ENCODE assay signal across 7 cellular contexts in genomic region chr1:74740307-74740706, GRCh38. TPM values are rescaled to one million over a fixed set of nuclear protein-coding genes. Genes with fewer than 3 reads are reported as not detected.
A peak's percentile ranks its signal among the peaks of the same experiment; 100 is the strongest.
DNase-seq lines count a peak whose midpoint lies in the region; ATAC-seq, FAIRE-seq and TF ChIP-seq lines count a peak whose summit lies in the region.
"Not testable (repeated sequence)": the region's sequence is repeated elsewhere in the genome, so short reads cannot be mapped to it uniquely, and the experiment has no call there.

No MANE protein-coding gene starts in this region.

- POLR2A ChIA-PET in A549 (lab: Yijun Ruan, JAX); HepG2 (lab: Yijun Ruan, JAX): not testable (repeated sequence)
- POLR2A ChIA-PET in K562 (lab: Yijun Ruan, JAX), result interaction anchor here (0.7 kb wide), 1 partner anchor 395 kb away, joined by 3 read pairs; no protein-coding TSS in a partner anchor

- in situ Hi-C loops in K562 (cut with MboI); HepG2 (cut with HindIII; ENCODE audit: extremely low pct_ligation_motif_present, low pct_unique_long_range_greater_than_20kb): not testable (repeated sequence)

- TF ChIP-seq RAD21 in A549 (conservative IDR thresholded peaks at IDR 0.05 in 1 of 2, IDR thresholded peaks at IDR 0.05 in 1 of 2); K562 (CRISPR knock-in tag; conservative IDR thresholded peaks at IDR 0.05 in 1 of 2, IDR thresholded peaks at IDR 0.05 in 1 of 2); HepG2 (CRISPR knock-in tag; IDR thresholded peaks at IDR 0.05): not testable (repeated sequence)

- H2AFZ ChIP-seq in K562 (ENCODE audit: low read depth, low read length); HepG2 (ENCODE audit: low read length): not testable (repeated sequence)

- not testable (repeated sequence) for H3K27ac Mint-ChIP-seq in endothelial cell (ENCODE audit: unreplicated experiment)

- H4K20me1 ChIP-seq in K562 (replicated peaks; ENCODE audit: control insufficient read depth, insufficient read depth, low read length); HepG2 (ENCODE audit: insufficient read depth, low read length): not testable (repeated sequence)

- TF ChIP-seq POLR2A in A549 (IDR thresholded peaks at IDR 0.05; ENCODE audit: low read length); K562 (conservative IDR thresholded peaks at IDR 0.05); erythroblast (IDR thresholded peaks at IDR 0.05; ENCODE audit: low read length); HepG2 (IDR thresholded peaks at IDR 0.05; ENCODE audit: insufficient read depth in 1 of 2, low read depth in 2 of 2, low read length in 2 of 2): not testable (repeated sequence)

- TF ChIP-seq CTCF in A549 (IDR thresholded peaks at IDR 0.05); K562 (IDR thresholded peaks at IDR 0.05 in 2 of 3, conservative IDR thresholded peaks at IDR 0.05 in 1 of 3; ENCODE audit: insufficient read depth in 2 of 3, low read depth in 1 of 3, low read length in 3 of 3); endothelial cell (IDR thresholded peaks at IDR 0.05; ENCODE audit: unreplicated experiment); HepG2 (CRISPR knock-in tag; IDR thresholded peaks at IDR 0.05): not testable (repeated sequence)

- CTCF ChIA-PET in A549 (lab: Yijun Ruan, JAX); K562 (lab: Yijun Ruan, JAX; ENCODE audit: low intra/inter-chr PET ratio); HepG2 (lab: Yijun Ruan, JAX; ENCODE audit: low intra/inter-chr PET ratio, low total read pairs): not testable (repeated sequence)

- intact Hi-C loops in K562 (cut with micrococcal nuclease); HepG2 (cut with micrococcal nuclease; ENCODE audit: unreplicated experiment): not testable (repeated sequence)

- not testable (repeated sequence) for H3K9me1 ChIP-seq in K562 (ENCODE audit: control insufficient read depth, insufficient read depth, low read length)

- H3K4me1 Mint-ChIP-seq in endothelial cell (ENCODE audit: unreplicated experiment), result not testable (repeated sequence)

- not testable (repeated sequence) for H3K79me2 ChIP-seq in K562 (ENCODE audit: control insufficient read depth, insufficient read depth, low read length); HepG2 (ENCODE audit: insufficient read depth, low read length)

- H3K4me2 ChIP-seq in A549; K562 (ENCODE audit: insufficient read depth, low read length); HepG2 (ENCODE audit: low read depth, low read length): not testable (repeated sequence)

- H3K4me3 Mint-ChIP-seq in endothelial cell (ENCODE audit: unreplicated experiment), result peak overlapping the region; percentile 72

- H3K9me3 ChIP-seq in A549; K562 (replicated peaks; ENCODE audit: control insufficient read depth, insufficient read depth, low read depth, low read length); HepG2 (ENCODE audit: low read length): not testable (repeated sequence)

- not testable (repeated sequence) for FAIRE-seq in A549 (lab: Jason Lieb, UNC); K562 (lab: Jason Lieb, UNC); HepG2 (lab: Jason Lieb, UNC)

- H3K36me3 Mint-ChIP-seq in endothelial cell (ENCODE audit: low read depth, unreplicated experiment), result peaks cover 55% of the 10 kb centered on the region

- not testable (repeated sequence) for H3K4me3 ChIP-seq in A549; K562; HepG2 (replicated peaks in 1 of 3; ENCODE audit: insufficient read depth in 1 of 3, low read depth in 2 of 3, low read length in 3 of 3)

- H3K27me3 Mint-ChIP-seq in endothelial cell (ENCODE audit: unreplicated experiment), result not testable (repeated sequence)

- DNase-seq in A549 (ENCODE audit: low read depth in 1 of 2, low spot score in 1 of 2); K562 (ENCODE audit: extremely low read depth in 1 of 4, low spot score in 3 of 4); endothelial cell (ENCODE audit: low spot score); HepG2 (ENCODE audit: low spot score): not testable (repeated sequence)
- DNase-seq in NAMALWA (ENCODE audit: low spot score) (peak; percentile 9), erythroblast (lab: John Stamatoyannopoulos, UW) (peak; percentile 5 to 13)

- not testable (repeated sequence) for H3K4me1 ChIP-seq in A549; K562 (replicated peaks in 1 of 2; ENCODE audit: control insufficient read depth in 2 of 2, insufficient read depth in 2 of 2, low read length in 2 of 2)
- peaks cover 15% of the 10 kb centered on the region for H3K4me1 ChIP-seq in HepG2 (ENCODE audit: insufficient read depth, low read length)

- BruUV-seq in K562 (replicated peaks; lab: Mats Ljungman, UMichigan); HepG2 (replicated peaks; lab: Mats Ljungman, UMichigan): not testable (repeated sequence)

- H3K36me3 ChIP-seq in K562 (ENCODE audit: control insufficient read depth, insufficient read depth, low read length) (peaks cover 84% of the 10 kb centered on the region), HepG2 (replicated peaks in 1 of 2; ENCODE audit: control insufficient read depth in 1 of 2, insufficient read depth in 2 of 2, low read length in 2 of 2) (peaks cover 22 to 51% of the 10 kb centered on the region in 2 experiments; a peak in 4 of 5 replicates)

- not testable (repeated sequence) for TF ChIP-seq EP300 in A549 (IDR thresholded peaks at IDR 0.05); K562 (IDR thresholded peaks at IDR 0.05; ENCODE audit: low read length); HepG2 (IDR thresholded peaks at IDR 0.05; ENCODE audit: low read depth in 2 of 2, low read length in 2 of 2); HepG2 (CRISPR knock-in tag; IDR thresholded peaks at IDR 0.05; ENCODE audit: borderline replicate concordance)

- WGBS in A549 (ENCODE audit: missing lambda C conversion rate), result 92% methylated on average over 7 of the region's 7 CpGs
- 98% methylated on average over 5 of the region's 7 CpGs for WGBS in K562 (ENCODE audit: insufficient coverage, low coverage, missing lambda C conversion rate)
- 86% methylated on average over 7 of the region's 7 CpGs for WGBS in HepG2 (ENCODE audit: low lambda C conversion rate)

- H3K9ac ChIP-seq in K562 (ENCODE audit: insufficient read depth in 1 of 2, low read depth in 2 of 2, low read length in 2 of 2); HepG2 (ENCODE audit: insufficient read depth, low read depth, low read length): not testable (repeated sequence)

- not testable (repeated sequence) for H3K27me3 ChIP-seq in K562 (ENCODE audit: control insufficient read depth in 2 of 2, insufficient read depth in 2 of 2, low read length in 2 of 2); HepG2 (ENCODE audit: control insufficient read depth in 1 of 2, insufficient read depth in 2 of 2, low read length in 2 of 2)

- not testable (repeated sequence) for H3K27ac ChIP-seq in A549; K562 (ENCODE audit: extremely low read depth, low read depth, low read length); HepG2 (ENCODE audit: extremely low read length, insufficient read depth, low read length)

- not testable (repeated sequence) for ATAC-seq in A549, K562, HepG2
- ATAC-seq in HG03442 (IDR thresholded peaks at IDR 0.05; ENCODE audit: unreplicated experiment), result peak; percentile 50

- not testable (repeated sequence) for H3K9me3 Mint-ChIP-seq in endothelial cell (ENCODE audit: unreplicated experiment)

RNA-seq across cellular contexts. Expression of gene TYW3, which starts 7.4 kb away (rescaled TPM):
- 23.2 and 33.1 TPM in 2 replicates for polyA plus RNA-seq in A549 (2011; rRNA removed)
- polyA plus RNA-seq in A549 (2012; cell fraction: cytosol; rRNA removed), result 6.4 and 7.4 TPM in 2 replicates
- 2.9 and 4.4 TPM in 2 replicates for polyA plus RNA-seq in A549 (2012; cell fraction: nucleus; rRNA removed)
- 16.4 to 18.4 TPM (median 17.1 TPM) in 3 replicates for polyA plus RNA-seq in A549 (2017; fragmentation: RNase III; extraction: RNeasy Plus Mini Kit Qiagen cat#74134 plus additional on column Dnase treatment)
- polyA minus RNA-seq in A549 (2011; rRNA and poly(A)+ RNA removed), result 8.4 and 10.1 TPM in 2 replicates
- 8.0 and 17.6 TPM in 2 replicates for total RNA-seq in K562 (2011; cell fraction: chromatin; rRNA removed; ENCODE audit: low replicate concordance)
- total RNA-seq in K562 (2011; cell fraction: nucleolus; rRNA removed), result 7.9 and 8.3 TPM in 2 replicates
- total RNA-seq in K562 (2011; cell fraction: nucleoplasm; rRNA removed), result 18.1 and 20.8 TPM in 2 replicates
- 22.0 and 25.3 TPM in 2 replicates for total RNA-seq in K562 (2014; rRNA removed)
- total RNA-seq in K562 (2014; rRNA removed; fragmentation: Illumina TruSeq; extraction: Trizol), result 48.5 and 53.2 TPM in 2 replicates
- 42.7 and 47.4 TPM in 2 replicates for total RNA-seq in K562 (2015; rRNA removed; fragmentation: Illumina TruSeq; extraction: Trizol)
- 32.2 and 33.9 TPM in 2 replicates for total RNA-seq in K562 (2021)
- polyA plus RNA-seq in K562 (2011; rRNA removed), result 27.4 and 36.5 TPM in 2 replicates
- polyA plus RNA-seq in K562 (2011; cell fraction: cytosol; rRNA removed), result 7.9 and 16.7 TPM in 2 replicates
- polyA plus RNA-seq in K562 (2011; cell fraction: nucleus; rRNA removed), result 9.5 and 13.1 TPM in 2 replicates
- polyA plus RNA-seq in K562 (2012), result 19.1 and 26.1 TPM in 2 replicates
- 44.1 and 54.0 TPM in 2 replicates for polyA plus RNA-seq in K562 (2014; fragmentation: Illumina TruSeq; extraction: Trizol)
- 10 to 100 TPM; 41.1 to 43.3 TPM for polyA plus RNA-seq in K562 (2014; fragmentation: Nextera tagmentation; extraction: Ambion mirVana)
- polyA plus RNA-seq in K562 (2014; rRNA removed), result 26.1 and 27.6 TPM in 2 replicates
- 31.7 and 38.5 TPM in 2 replicates for polyA minus RNA-seq in K562 (2011; rRNA and poly(A)+ RNA removed)
- polyA minus RNA-seq in K562 (2011; cell fraction: cytosol; rRNA and poly(A)+ RNA removed), result 12.2 and 13.8 TPM in 2 replicates
- 16.7 and 18.3 TPM in 2 replicates for polyA minus RNA-seq in K562 (2011; cell fraction: nucleus; rRNA and poly(A)+ RNA removed)
- 14.8 TPM for total RNA-seq in endothelial cell (ENCODE audit: unreplicated experiment)
- 45.8 and 77.2 TPM in 2 replicates for total RNA-seq in HepG2 (2016; rRNA removed; fragmentation: Illumina TruSeq; extraction: Trizol)
- 20.0 and 24.3 TPM in 2 replicates for total RNA-seq in HepG2 (2016; cell fraction: cytosol; rRNA removed; fragmentation: Illumina TruSeq; extraction: Trizol; ENCODE audit: low read depth)
- 48.2 and 77.6 TPM in 2 replicates for total RNA-seq in HepG2 (2016; cell fraction: insoluble cytoplasmic fraction; rRNA removed; fragmentation: Illumina TruSeq; extraction: Trizol)
- 55.2 and 64.7 TPM in 2 replicates for total RNA-seq in HepG2 (2016; cell fraction: membrane; rRNA removed; fragmentation: Illumina TruSeq; extraction: Trizol)
- total RNA-seq in HepG2 (2016; cell fraction: nucleus; rRNA removed; fragmentation: Illumina TruSeq; extraction: Trizol), result 23.1 and 25.9 TPM in 2 replicates
- polyA plus RNA-seq in HepG2 (2011; rRNA removed), result 11.7 and 17.6 TPM in 2 replicates
- 7.5 and 11.1 TPM in 2 replicates for polyA plus RNA-seq in HepG2 (2011; cell fraction: cytosol; rRNA removed)
- polyA plus RNA-seq in HepG2 (2011; cell fraction: nucleus; rRNA removed), result 5.8 and 6.9 TPM in 2 replicates
- 18.2 and 30.2 TPM in 2 replicates for polyA plus RNA-seq in HepG2 (2012)
- polyA plus RNA-seq in HepG2 (2016; cell fraction: cytosol; fragmentation: Illumina TruSeq; extraction: Trizol; ENCODE audit: low read depth), result 45.2 and 48.7 TPM in 2 replicates
- 88.2 and 89.8 TPM in 2 replicates for polyA plus RNA-seq in HepG2 (2016; cell fraction: insoluble cytoplasmic fraction; fragmentation: Illumina TruSeq; extraction: Trizol; ENCODE audit: low read depth)
- polyA plus RNA-seq in HepG2 (2016; cell fraction: membrane; fragmentation: Illumina TruSeq; extraction: Trizol; ENCODE audit: low read depth), result 62.5 and 75.3 TPM in 2 replicates
- polyA plus RNA-seq in HepG2 (2016; cell fraction: nucleus; fragmentation: Illumina TruSeq; extraction: Trizol; ENCODE audit: insufficient read depth, low read depth), result 41.1 and 43.4 TPM in 2 replicates
- polyA minus RNA-seq in HepG2 (2011; rRNA and poly(A)+ RNA removed; ENCODE audit: low replicate concordance), result 7.4 and 14.2 TPM in 2 replicates
- 8.8 and 10.0 TPM in 2 replicates for polyA minus RNA-seq in HepG2 (2011; cell fraction: cytosol; rRNA and poly(A)+ RNA removed)
- polyA minus RNA-seq in HepG2 (2011; cell fraction: nucleus; rRNA and poly(A)+ RNA removed), result 29.8 and 29.9 TPM in 2 replicates

RNA-seq across cellular contexts. Expression of gene CRYZ, which starts 7.5 kb away (rescaled TPM):
- 151 and 159 TPM in 2 replicates for polyA plus RNA-seq in A549 (2011; rRNA removed)
- polyA plus RNA-seq in A549 (2012; cell fraction: cytosol; rRNA removed), result 37.5 and 41.6 TPM in 2 replicates
- 19.2 and 26.5 TPM in 2 replicates for polyA plus RNA-seq in A549 (2012; cell fraction: nucleus; rRNA removed)
- polyA plus RNA-seq in A549 (2017; fragmentation: RNase III; extraction: RNeasy Plus Mini Kit Qiagen cat#74134 plus additional on column Dnase treatment), result 92.6 to 99.1 TPM (median 92.8 TPM) in 3 replicates
- polyA minus RNA-seq in A549 (2011; rRNA and poly(A)+ RNA removed), result 29.5 and 37.2 TPM in 2 replicates
- 9.2 and 18.2 TPM in 2 replicates for total RNA-seq in K562 (2011; cell fraction: chromatin; rRNA removed; ENCODE audit: low replicate concordance)
- 5.3 and 7.0 TPM in 2 replicates for total RNA-seq in K562 (2011; cell fraction: nucleolus; rRNA removed)
- total RNA-seq in K562 (2011; cell fraction: nucleoplasm; rRNA removed), result 10.9 and 17.2 TPM in 2 replicates
- 51.7 and 55.5 TPM in 2 replicates for total RNA-seq in K562 (2014; rRNA removed)
- 81.4 and 90.4 TPM in 2 replicates for total RNA-seq in K562 (2014; rRNA removed; fragmentation: Illumina TruSeq; extraction: Trizol)
- total RNA-seq in K562 (2015; rRNA removed; fragmentation: Illumina TruSeq; extraction: Trizol), result 63.8 and 65.6 TPM in 2 replicates
- 64.2 and 64.7 TPM in 2 replicates for total RNA-seq in K562 (2021)
- 81.2 and 115 TPM in 2 replicates for polyA plus RNA-seq in K562 (2011; rRNA removed)
- 28.9 and 50.1 TPM in 2 replicates for polyA plus RNA-seq in K562 (2011; cell fraction: cytosol; rRNA removed)
- polyA plus RNA-seq in K562 (2011; cell fraction: nucleus; rRNA removed), result 19.1 and 29.4 TPM in 2 replicates
- polyA plus RNA-seq in K562 (2012), result 44.5 and 54.7 TPM in 2 replicates
- polyA plus RNA-seq in K562 (2014; fragmentation: Illumina TruSeq; extraction: Trizol), result 72.1 and 89.9 TPM in 2 replicates
- 100 to 1,000 TPM; 153 to 179 TPM for polyA plus RNA-seq in K562 (2014; fragmentation: Nextera tagmentation; extraction: Ambion mirVana)
- polyA plus RNA-seq in K562 (2014; rRNA removed), result 69.3 and 71.2 TPM in 2 replicates
- polyA minus RNA-seq in K562 (2011; rRNA and poly(A)+ RNA removed), result 68.2 and 77.3 TPM in 2 replicates
- 9.1 and 24.0 TPM in 2 replicates for polyA minus RNA-seq in K562 (2011; cell fraction: cytosol; rRNA and poly(A)+ RNA removed)
- polyA minus RNA-seq in K562 (2011; cell fraction: nucleus; rRNA and poly(A)+ RNA removed), result 5.3 and 10.6 TPM in 2 replicates
- 31.7 TPM for total RNA-seq in endothelial cell (ENCODE audit: unreplicated experiment)
- 115 and 203 TPM in 2 replicates for total RNA-seq in HepG2 (2016; rRNA removed; fragmentation: Illumina TruSeq; extraction: Trizol)
- total RNA-seq in HepG2 (2016; cell fraction: cytosol; rRNA removed; fragmentation: Illumina TruSeq; extraction: Trizol; ENCODE audit: low read depth), result 11.6 and 13.0 TPM in 2 replicates
- 115 and 198 TPM in 2 replicates for total RNA-seq in HepG2 (2016; cell fraction: insoluble cytoplasmic fraction; rRNA removed; fragmentation: Illumina TruSeq; extraction: Trizol)
- total RNA-seq in HepG2 (2016; cell fraction: membrane; rRNA removed; fragmentation: Illumina TruSeq; extraction: Trizol), result 40.3 and 47.4 TPM in 2 replicates
- total RNA-seq in HepG2 (2016; cell fraction: nucleus; rRNA removed; fragmentation: Illumina TruSeq; extraction: Trizol), result 55.8 and 62.4 TPM in 2 replicates
- 149 and 211 TPM in 2 replicates for polyA plus RNA-seq in HepG2 (2011; rRNA removed)
- 82.6 and 124 TPM in 2 replicates for polyA plus RNA-seq in HepG2 (2011; cell fraction: cytosol; rRNA removed)
- 63.1 and 80.9 TPM in 2 replicates for polyA plus RNA-seq in HepG2 (2011; cell fraction: nucleus; rRNA removed)
- polyA plus RNA-seq in HepG2 (2012), result 110 and 119 TPM in 2 replicates
- 11.6 and 11.8 TPM in 2 replicates for polyA plus RNA-seq in HepG2 (2016; cell fraction: cytosol; fragmentation: Illumina TruSeq; extraction: Trizol; ENCODE audit: low read depth)
- 192 and 213 TPM in 2 replicates for polyA plus RNA-seq in HepG2 (2016; cell fraction: insoluble cytoplasmic fraction; fragmentation: Illumina TruSeq; extraction: Trizol; ENCODE audit: low read depth)
- 38.2 and 41.7 TPM in 2 replicates for polyA plus RNA-seq in HepG2 (2016; cell fraction: membrane; fragmentation: Illumina TruSeq; extraction: Trizol; ENCODE audit: low read depth)
- polyA plus RNA-seq in HepG2 (2016; cell fraction: nucleus; fragmentation: Illumina TruSeq; extraction: Trizol; ENCODE audit: insufficient read depth, low read depth), result 103 and 104 TPM in 2 replicates
- polyA minus RNA-seq in HepG2 (2011; rRNA and poly(A)+ RNA removed; ENCODE audit: low replicate concordance), result 13.3 and 37.8 TPM in 2 replicates
- polyA minus RNA-seq in HepG2 (2011; cell fraction: cytosol; rRNA and poly(A)+ RNA removed), result 59.3 and 73.9 TPM in 2 replicates
- 51.9 and 74.7 TPM in 2 replicates for polyA minus RNA-seq in HepG2 (2011; cell fraction: nucleus; rRNA and poly(A)+ RNA removed)
